Comparison of ENCODE assay signal across 1 cellular context in genomic region chr14:95499354-95499750, GRCh38.
TF ChIP-seq lines count a peak whose summit lies in the region.

No MANE protein-coding gene starts in this region.

TF ChIP-seq in GM12878, 131 proteins besides CTCF, POLR2A, EP300 and RAD21:
- TF ChIP-seq SMARCA5 (IDR thresholded peaks at IDR 0.05) (peak; percentile 97), ZNF217 (IDR thresholded peaks at IDR 0.05) (peak; percentile 67; the same call in 1 of the 2 replicates), RUNX3 (IDR thresholded peaks at IDR 0.05; ENCODE audit: low read length) (peak; percentile 57), ZZZ3 (IDR thresholded peaks at IDR 0.05; ENCODE audit: control insufficient read depth, insufficient read length, low read depth) (no peak), TCF3 (IDR thresholded peaks at IDR 0.05; ENCODE audit: borderline replicate concordance, insufficient read depth, low read depth, low read length) (no peak), IKZF1 (conservative IDR thresholded peaks at IDR 0.05) (no peak)
